Comparison of ENCODE assay signal across 15 cellular contexts in genomic region chr4:165600959-165601674, GRCh38.
"Had no signal": no experiment of that assay in that cellular context is flagged by ENCODE, and none has a peak within 500 bp of the region (broad histone marks: within the 10 kb centered on the region; RNA-seq: fewer than 3 reads in every experiment).

No MANE protein-coding gene starts in this region.

- H3K27me3 ChIP-seq: cardiac muscle cell, testis, upper lobe of right lung had no signal

- DNase-seq: activated gamma-delta T cell treated with Interleukin-2 at 50 U/mL for 16 hours; activated T-cell treated with anti-CD3 and anti-CD28 coated beads, Interleukin-2, amount 50 U/mL, for 48 hours; aorta; kidney; mesendoderm; stimulated activated CD4-positive, alpha-beta T cell treated with anti-CD3 and anti-CD28 coated beads, Interleukin-15, amount 100 ng/mL, for 24 hours; stimulated activated CD4-positive, alpha-beta T cell treated with anti-CD3 and anti-CD28 coated beads, Interleukin-4, amount 100 ng/mL, for 24 hours; stimulated activated naive CD8-positive, alpha-beta T cell treated with anti-CD3 and anti-CD28 coated beads, Interleukin-15, amount 100 ng/mL, for 72 hours; testis; upper lobe of right lung had no signal

- H3K27ac Mint-ChIP-seq: stimulated activated naive CD8-positive, alpha-beta T cell treated with anti-CD3 and anti-CD28 coated beads, Interleukin-15, amount 100 ng/mL, for 72 hours; T-helper 2 cell treated with Interferon-gamma antibody and Interleukin-4, amounts not matched to agents 5 μg/mL and 100 μg/mL, for 36 hours had no signal

- H3K9me3 Mint-ChIP-seq: stimulated activated naive CD8-positive, alpha-beta T cell treated with anti-CD3 and anti-CD28 coated beads, Interleukin-15, amount 100 ng/mL, for 72 hours; T-helper 2 cell treated with Interferon-gamma antibody and Interleukin-4, amounts not matched to agents 5 μg/mL and 100 μg/mL, for 36 hours had no signal

- H3K27ac ChIP-seq: cardiac muscle cell, testis, upper lobe of right lung had no signal

- ATAC-seq: activated CD4-positive, CD25-positive, alpha-beta regulatory T cell treated with anti-CD3 and anti-CD28 coated beads, Interleukin-2, amount 50 U/mL, for 24 hours; stimulated activated naive CD8-positive, alpha-beta T cell treated with anti-CD3 and anti-CD28 coated beads, Interleukin-15, amount 100 ng/mL, for 72 hours; upper lobe of right lung had no signal

- H3K4me1 ChIP-seq: testis, upper lobe of right lung had no signal

- FAIRE-seq: colon, frontal cortex, kidney had no signal

- H3K4me1 Mint-ChIP-seq: stimulated activated naive CD8-positive, alpha-beta T cell treated with anti-CD3 and anti-CD28 coated beads, Interleukin-15, amount 100 ng/mL, for 72 hours had no signal

- H3K9me3 ChIP-seq: testis, upper lobe of right lung had no signal

- H3K4me3 Mint-ChIP-seq: stimulated activated naive CD8-positive, alpha-beta T cell treated with anti-CD3 and anti-CD28 coated beads, Interleukin-15, amount 100 ng/mL, for 72 hours; T-helper 2 cell treated with Interferon-gamma antibody and Interleukin-4, amounts not matched to agents 5 μg/mL and 100 μg/mL, for 36 hours had no signal

- H3K36me3 ChIP-seq: cardiac muscle cell, upper lobe of right lung had no signal

- H3K4me3 ChIP-seq: cardiac muscle cell, testis, upper lobe of right lung had no signal

- H3K27me3 Mint-ChIP-seq: stimulated activated naive CD8-positive, alpha-beta T cell treated with anti-CD3 and anti-CD28 coated beads, Interleukin-15, amount 100 ng/mL, for 72 hours had no signal
